29 cellular contexts compared by ENCODE assay signal in the genomic region with DNA sequence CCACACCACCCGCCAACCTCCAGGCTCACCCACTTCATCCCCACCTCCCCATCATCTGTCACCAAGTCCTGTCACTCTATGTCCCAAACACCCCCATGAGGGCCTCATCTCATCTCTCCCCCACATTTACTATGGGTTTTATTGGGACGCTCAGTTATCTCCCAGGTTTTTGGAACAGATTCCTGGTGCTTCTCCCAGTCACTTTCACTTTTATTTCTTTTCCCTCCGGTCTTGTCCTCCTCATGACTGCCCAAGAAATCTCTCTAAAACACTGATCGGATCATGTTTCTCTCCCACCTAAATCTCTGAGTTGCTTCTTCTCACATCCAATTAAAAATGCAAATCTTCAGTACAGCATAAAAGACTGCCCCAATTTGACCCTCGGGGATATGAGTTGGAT.
DNase-seq lines count a peak whose midpoint lies in the region; ATAC-seq and TF ChIP-seq lines count a peak whose summit lies in the region.
"Had no signal": no experiment of that assay in that cellular context is flagged by ENCODE, and none has a peak within 500 bp of the region (broad histone marks: within the 10 kb centered on the region; RNA-seq: fewer than 3 reads in every experiment).

No MANE protein-coding gene starts in this region.

- H3K4me3 Mint-ChIP-seq in T-helper 17 cell: no peak overlapping the region
- H3K4me3 Mint-ChIP-seq: activated CD4-positive, alpha-beta T cell treated with anti-CD3 and anti-CD28 coated beads, Interleukin-2, amount 10 ng/mL, durations not matched to agents 24 days and 14 days; T-helper 2 cell treated with Interferon-gamma antibody and Interleukin-4, amounts not matched to agents 5 μg/mL and 100 μg/mL, for 36 hours had no signal

- H3K9ac ChIP-seq in BLaER1 treated with 17β-estradiol and CSF1 and Interleukin-3, amounts not matched to agents 10 nM and 100 nM: no peak overlapping the region
- H3K9ac ChIP-seq: KMS-11 had no signal

- no peak for TF ChIP-seq POLR2A in ovary (IDR thresholded peaks at IDR 0.05)

- intact Hi-C loops in ovary (cut with DNase I): loop anchor here in 3 of 4 donors (10.0 kb wide), 2 partner anchors 404 to 804 kb away; partner anchors contain the start of genes PIGN (in 1 of the 3) and RELCH (in 1 of the 3)

- peak overlapping the region; percentile 67 for H3K27ac Mint-ChIP-seq in T-helper 17 cell
- H3K27ac Mint-ChIP-seq: activated CD4-positive, alpha-beta T cell treated with anti-CD3 and anti-CD28 coated beads, Interleukin-2, amount 10 ng/mL, durations not matched to agents 24 days and 14 days; T-helper 2 cell treated with Interferon-gamma antibody and Interleukin-4, amounts not matched to agents 5 μg/mL and 100 μg/mL, for 36 hours had no signal

- WGBS in ovary, 3 donors: 20 to 31% (median 22%) methylated on average over 5 of the region's 5 CpGs

- no peaks in the 10 kb centered on the region for H3K36me3 Mint-ChIP-seq in T-helper 17 cell (ENCODE audit: low read depth)
- H3K36me3 Mint-ChIP-seq: naive B cell had no signal

- H3K27ac ChIP-seq in BLaER1 treated with 17β-estradiol and CSF1 and Interleukin-3, amounts not matched to agents 10 nM and 100 nM: no peak overlapping the region
- H3K27ac ChIP-seq in ovary: no peak overlapping the region
- H3K27ac ChIP-seq: adrenal gland, body of pancreas, epithelial cell of prostate, gastrocnemius medialis, KMS-11, upper lobe of right lung had no signal

- peaks cover 29% of the 10 kb centered on the region for H3K27me3 Mint-ChIP-seq in T-helper 17 cell

- TF ChIP-seq CTCF in fibroblast of villous mesenchyme (IDR thresholded peaks at IDR 0.05; ENCODE audit: insufficient read depth, low read depth, low read length) (no peak), ovary (IDR thresholded peaks at IDR 0.05) (no peak)

- H3K27me3 ChIP-seq in BLaER1 treated with 17β-estradiol and CSF1 and Interleukin-3, amounts not matched to agents 10 nM and 100 nM: no peaks in the 10 kb centered on the region
- H3K27me3 ChIP-seq in ovary: no peaks in the 10 kb centered on the region
- H3K27me3 ChIP-seq: adrenal gland, body of pancreas, gastrocnemius medialis, upper lobe of right lung had no signal

- peaks cover 0 to 18% (median 14%) of the 10 kb centered on the region in 10 experiments; a peak in 11 of 20 replicates for H3K4me1 ChIP-seq in BLaER1 treated with 17β-estradiol and CSF1 and Interleukin-3, amounts not matched to agents 10 nM and 100 nM
- H3K4me1 ChIP-seq in ovary (ENCODE audit: insufficient read depth): peaks cover 5% of the 10 kb centered on the region
- H3K4me1 ChIP-seq: adrenal gland, body of pancreas, gastrocnemius medialis, upper lobe of right lung had no signal

- ATAC-seq in T-helper 17 cell (no peak), GM18502 (IDR thresholded peaks at IDR 0.05; ENCODE audit: poor library complexity, unreplicated experiment) (no peak)
- ATAC-seq: body of pancreas, gastrocnemius medialis, upper lobe of right lung had no signal

- no peaks in the 10 kb centered on the region for H4K20me1 ChIP-seq in BLaER1 treated with 17β-estradiol and CSF1 and Interleukin-3, amounts not matched to agents 10 nM and 100 nM

- H3K4me1 Mint-ChIP-seq in T-helper 17 cell: no peaks in the 10 kb centered on the region
- H3K4me1 Mint-ChIP-seq: activated CD4-positive, alpha-beta T cell treated with anti-CD3 and anti-CD28 coated beads, Interleukin-2, amount 10 ng/mL, durations not matched to agents 24 days and 14 days; naive B cell had no signal

- no peaks in the 10 kb centered on the region for H3K36me3 ChIP-seq in BLaER1 treated with 17β-estradiol and CSF1 and Interleukin-3, amounts not matched to agents 10 nM and 100 nM
- no peaks in the 10 kb centered on the region for H3K36me3 ChIP-seq in ovary
- H3K36me3 ChIP-seq: adrenal gland, gastrocnemius medialis, HAP-1, upper lobe of right lung had no signal

- no peak overlapping the region for H3K4me3 ChIP-seq in BLaER1 treated with 17β-estradiol and CSF1 and Interleukin-3, amounts not matched to agents 10 nM and 100 nM
- H3K4me3 ChIP-seq in fibroblast of villous mesenchyme (ENCODE audit: low read depth, low read length) (peak overlapping the region; percentile 14), ovary (peak overlapping the region; percentile 6)
- H3K4me3 ChIP-seq: body of pancreas, gastrocnemius medialis, HAP-1, upper lobe of right lung had no signal

- H3K9me3 ChIP-seq in BLaER1 treated with 17β-estradiol and CSF1 and Interleukin-3, amounts not matched to agents 10 nM and 100 nM (replicated peaks in 1 of 11): 0 out of 22 replicates have a peak, but pooled peaks cover 0 to 5% (median 0%) of the 10 kb centered on the region in 11 experiments
- H3K9me3 ChIP-seq in T-helper 17 cell (ENCODE audit: control insufficient read depth, low read length, poor library complexity, severe bottlenecking): no peaks in the 10 kb centered on the region
- H3K9me3 ChIP-seq in ovary: no peaks in the 10 kb centered on the region
- H3K9me3 ChIP-seq: adrenal gland, body of pancreas, gastrocnemius medialis, HAP-1, upper lobe of right lung had no signal

- no peak for TF ChIP-seq EP300 in ovary (IDR thresholded peaks at IDR 0.05)

- peak overlapping the region in 8 of 11 experiments; percentile 6 to 45 (median 26); a peak in 11 of 22 replicates for H3K4me2 ChIP-seq in BLaER1 treated with 17β-estradiol and CSF1 and Interleukin-3, amounts not matched to agents 10 nM and 100 nM
- H3K4me2 ChIP-seq: KMS-11 had no signal

- DNase-seq in T-helper 17 cell (no peak), fibroblast of villous mesenchyme (ENCODE audit: low read depth) (peak; percentile 19), ovary (no peak), inferior parietal cortex (ENCODE audit: extremely low spot score) (no peak), GM19238 (ENCODE audit: insufficient read length, low spot score) (no peak)
- DNase-seq in stimulated activated CD4-positive, alpha-beta T cell treated with anti-CD3 and anti-CD28 coated beads, Interleukin-4, amount 100 ng/mL, for 24 hours: no peak
- DNase-seq: activated CD4-positive, alpha-beta T cell treated with anti-CD3 and anti-CD28 coated beads, Interleukin-2, amount 10 ng/mL, durations not matched to agents 24 days and 14 days; activated gamma-delta T cell; activated T-cell treated with anti-CD3 and anti-CD28 coated beads, Interleukin-2, amount 50 U/mL, for 1 hour; adrenal gland; body of pancreas; C1 segment of cervical spinal cord; COR-L47; DMS79; gastrocnemius medialis; GDM1; left colon; naive B cell; NCI-H1417 treated with DMSO at 0.1 percent for 48 hours; NCI-H2081; NCI-H446; nucleus accumbens; upper lobe of right lung had no signal

Comparison
In these comparisons a context has a peak if more than half of its experiments do, and no peak if none do; other contexts are left out.
1. H3K4me3 ChIP-seq: peak in fibroblast of villous mesenchyme (single experiment) and ovary (single experiment); none in BLaER1 treated with 17β-estradiol and CSF1 and Interleukin-3, amounts not matched to agents 10 nM and 100 nM (0 of 10).